Comparison of ENCODE assay signal across 24 cellular contexts in the genomic region with DNA sequence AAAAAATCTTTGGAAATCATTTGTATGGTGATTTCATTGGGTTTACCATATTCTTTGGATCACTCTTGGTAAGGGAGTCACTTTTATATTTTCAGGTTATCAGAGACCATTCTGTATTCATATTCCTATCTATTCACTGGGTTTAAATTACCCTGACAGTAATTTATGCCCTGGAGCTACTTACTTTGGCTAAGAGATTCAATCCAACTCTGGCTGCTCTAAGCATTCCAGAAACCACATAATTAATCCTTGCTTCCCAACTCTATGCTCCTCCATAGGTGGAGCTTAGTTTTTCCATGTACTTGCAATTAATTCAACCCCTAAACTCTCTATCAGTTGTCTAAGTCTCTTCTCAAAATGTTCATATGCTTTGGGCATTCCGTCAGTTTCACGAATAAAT.
"Had no signal": no experiment of that assay in that cellular context is flagged by ENCODE, and none has a peak within 500 bp of the region (broad histone marks: within the 10 kb centered on the region; RNA-seq: fewer than 3 reads in every experiment).

No MANE protein-coding gene starts in this region.

- H3K4me1 ChIP-seq: left lung, vagina had no signal

- H3K27ac ChIP-seq: brain microvascular endothelial cell, left lung, neutrophil, psoas muscle, right atrium auricular region, spleen, thoracic aorta, vagina had no signal

- H3K27me3 ChIP-seq: left lung, neutrophil, ovary, right atrium auricular region, vagina had no signal

- H3K4me3 ChIP-seq: left lung, ovary, psoas muscle, right atrium auricular region, spleen, thoracic aorta, vagina had no signal

- DNase-seq: activated CD4-positive, alpha-beta memory T cell treated with anti-CD3 and anti-CD28 coated beads, Interleukin-2, amount 10 ng/mL, durations not matched to agents 7 days and 5 days; activated CD4-positive, alpha-beta T cell treated with anti-CD3 and anti-CD28 coated beads, Interleukin-2, amount 10 ng/mL, durations not matched to agents 24 days and 14 days; activated gamma-delta T cell; activated naive CD4-positive, alpha-beta T cell treated with anti-CD3 and anti-CD28 coated beads, Interleukin-2, amount 50 U/mL, for 16 hours; activated naive CD8-positive, alpha-beta T cell treated with anti-CD3 and anti-CD28 coated beads, Interleukin-2, amount 50 U/mL, for 24 hours; anterior cingulate cortex; brain microvascular endothelial cell; effector memory CD8-positive, alpha-beta T cell; foreskin melanocyte; hippocampal formation; kidney glomerular epithelial cell; left lung; midbrain; ovary; psoas muscle; spleen; stimulated activated CD4-positive, alpha-beta T cell treated with anti-CD3 and anti-CD28 coated beads, Interleukin-4, amount 100 ng/mL, for 1 hour; stimulated activated naive CD4-positive, alpha-beta T cell had no signal

- H3K36me3 ChIP-seq: brain microvascular endothelial cell, left lung, neutrophil, ovary, right atrium auricular region, spleen, thoracic aorta, vagina had no signal

- H3K9me3 ChIP-seq: left lung, neutrophil, ovary, psoas muscle, right atrium auricular region, spleen, thoracic aorta, vagina had no signal

- ATAC-seq: activated naive CD8-positive, alpha-beta T cell treated with anti-CD3 and anti-CD28 coated beads, Interleukin-2, amount 50 U/mL, for 24 hours; effector memory CD8-positive, alpha-beta T cell; esophagus mucosa; left lung; natural killer cell treated with Interleukin-12 subunit alpha and Interleukin-12 subunit beta and Interleukin-15 and Interleukin-18, amount 100 ng/mL, for 72 hours; psoas muscle had no signal
